In the genomic region with DNA sequence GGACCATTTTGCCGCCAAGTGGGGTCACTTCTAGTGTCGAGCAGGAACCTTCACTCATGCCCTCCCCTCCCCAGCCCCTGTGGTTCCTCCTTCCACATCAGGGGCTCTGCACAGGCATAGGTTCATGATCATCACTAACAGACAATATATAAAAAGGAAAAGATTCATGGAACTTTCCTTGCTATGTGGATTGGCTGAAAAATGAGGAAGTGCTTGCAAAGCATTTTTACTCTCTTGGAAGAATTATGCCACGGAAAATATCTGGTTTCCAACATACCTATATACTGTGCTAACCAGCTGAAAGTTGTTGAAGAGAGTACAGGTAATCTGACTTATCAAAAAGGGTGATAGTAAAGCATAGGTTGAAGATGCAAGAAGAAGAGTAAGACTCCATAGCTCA, we compare ENCODE assay signal across 18 cellular contexts. TPM values are rescaled to one million over a fixed set of nuclear protein-coding genes. Genes with fewer than 3 reads are reported as not detected.
DNase-seq lines count a peak whose midpoint lies in the region; ATAC-seq and TF ChIP-seq lines count a peak whose summit lies in the region.
"Had no signal": no experiment of that assay in that cellular context is flagged by ENCODE, and none has a peak within 500 bp of the region (broad histone marks: within the 10 kb centered on the region; RNA-seq: fewer than 3 reads in every experiment).

No MANE protein-coding gene starts in this region.

- H3K4me3 ChIP-seq in CD4-positive, CD25-positive, alpha-beta regulatory T cell (ENCODE audit: low read depth, low read length) = no peak overlapping the region
- H3K4me3 ChIP-seq in CD8-positive, alpha-beta memory T cell (ENCODE audit: low read length) = no peak overlapping the region
- H3K4me3 ChIP-seq: lung had no signal

- H3K9me3 ChIP-seq in CD4-positive, CD25-positive, alpha-beta regulatory T cell (ENCODE audit: control insufficient read depth in 2 of 2, low read length in 2 of 2) = no peaks in the 10 kb centered on the region
- no peaks in the 10 kb centered on the region for H3K9me3 ChIP-seq in CD8-positive, alpha-beta memory T cell (ENCODE audit: low read length)
- H3K9me3 ChIP-seq: BE2C, SK-N-SH had no signal

- H3K27me3 ChIP-seq in CD4-positive, CD25-positive, alpha-beta regulatory T cell (ENCODE audit: control insufficient read depth, insufficient read depth, low read length) = peaks cover 31% of the 10 kb centered on the region
- H3K27me3 ChIP-seq in CD8-positive, alpha-beta memory T cell (ENCODE audit: insufficient read depth, low read length, poor library complexity, severe bottlenecking) = peaks cover 32% of the 10 kb centered on the region
- H3K27me3 ChIP-seq: BE2C had no signal

- H3K36me3 Mint-ChIP-seq in CD4-positive, CD25-positive, alpha-beta regulatory T cell = no peaks in the 10 kb centered on the region
- peaks cover 0 to 2% (median 0%) of the 10 kb centered on the region in 3 donors for H3K36me3 Mint-ChIP-seq in CD8-positive, alpha-beta memory T cell
- H3K36me3 Mint-ChIP-seq in activated T-helper 1 cell treated with anti-CD3 and anti-CD28 coated beads, Interleukin-12 subunit alpha, Interleukin-12 subunit beta, Interleukin-2, Interleukin-4 antibody, amounts not matched to agents 30 ng/mL and 10 ng/mL and 1 ng/mL, durations not matched to agents 14 hours and 24 hours and 36 hours (ENCODE audit: low read depth) = no peaks in the 10 kb centered on the region
- no peaks in the 10 kb centered on the region for H3K36me3 Mint-ChIP-seq in mesothelial cell of epicardium

- TF ChIP-seq CTCF in mesothelial cell of epicardium (IDR thresholded peaks at IDR 0.05; ENCODE audit: unreplicated experiment) = no peak

- CTCF ChIA-PET in CD8-positive, alpha-beta memory T cell (lab: Charles Lee) = no interaction called here

- no peak overlapping the region for H3K27ac Mint-ChIP-seq in CD4-positive, CD25-positive, alpha-beta regulatory T cell
- H3K27ac Mint-ChIP-seq in CD8-positive, alpha-beta memory T cell = peak overlapping the region in 1 of 8 donors; percentile 24
- H3K27ac Mint-ChIP-seq in activated T-helper 1 cell treated with anti-CD3 and anti-CD28 coated beads, Interleukin-12 subunit alpha, Interleukin-12 subunit beta, Interleukin-2, Interleukin-4 antibody, amounts not matched to agents 30 ng/mL and 10 ng/mL and 1 ng/mL, durations not matched to agents 14 hours and 24 hours and 36 hours = no peak overlapping the region
- no peak overlapping the region for H3K27ac Mint-ChIP-seq in mesothelial cell of epicardium

- H3K4me3 Mint-ChIP-seq in CD4-positive, CD25-positive, alpha-beta regulatory T cell = peak overlapping the region; percentile 59 to 85 (median 75)
- H3K4me3 Mint-ChIP-seq in CD8-positive, alpha-beta memory T cell = peak overlapping the region; percentile 57 to 87 (median 82)
- peak overlapping the region; percentile 78 for H3K4me3 Mint-ChIP-seq in activated T-helper 1 cell treated with anti-CD3 and anti-CD28 coated beads, Interleukin-12 subunit alpha, Interleukin-12 subunit beta, Interleukin-2, Interleukin-4 antibody, amounts not matched to agents 30 ng/mL and 10 ng/mL and 1 ng/mL, durations not matched to agents 14 hours and 24 hours and 36 hours
- peak overlapping the region; percentile 52 for H3K4me3 Mint-ChIP-seq in mesothelial cell of epicardium

- POLR2A ChIA-PET in CD8-positive, alpha-beta memory T cell (lab: Charles Lee) = no interaction called here

- peaks cover 46% of the 10 kb centered on the region for H3K27me3 Mint-ChIP-seq in CD4-positive, CD25-positive, alpha-beta regulatory T cell
- peaks cover 48 to 56% of the 10 kb centered on the region in 2 donors for H3K27me3 Mint-ChIP-seq in CD8-positive, alpha-beta memory T cell
- H3K27me3 Mint-ChIP-seq in activated T-helper 1 cell treated with anti-CD3 and anti-CD28 coated beads, Interleukin-12 subunit alpha, Interleukin-12 subunit beta, Interleukin-2, Interleukin-4 antibody, amounts not matched to agents 30 ng/mL and 10 ng/mL and 1 ng/mL, durations not matched to agents 14 hours and 24 hours and 36 hours (ENCODE audit: insufficient read depth) = peaks cover 47% of the 10 kb centered on the region
- H3K27me3 Mint-ChIP-seq in mesothelial cell of epicardium (ENCODE audit: low read depth) = peaks cover 48% of the 10 kb centered on the region

- H3K4me1 Mint-ChIP-seq in CD4-positive, CD25-positive, alpha-beta regulatory T cell = peaks cover 0 to 17% (median 2%) of the 10 kb centered on the region in 4 donors
- H3K4me1 Mint-ChIP-seq in CD8-positive, alpha-beta memory T cell = peaks cover 10 to 14% (median 12%) of the 10 kb centered on the region in 3 donors
- H3K4me1 Mint-ChIP-seq in activated T-helper 1 cell treated with anti-CD3 and anti-CD28 coated beads, Interleukin-12 subunit alpha, Interleukin-12 subunit beta, Interleukin-2, Interleukin-4 antibody, amounts not matched to agents 30 ng/mL and 10 ng/mL and 1 ng/mL, durations not matched to agents 14 hours and 24 hours and 36 hours (ENCODE audit: low read depth) = peaks cover 6% of the 10 kb centered on the region
- peaks cover 14% of the 10 kb centered on the region for H3K4me1 Mint-ChIP-seq in mesothelial cell of epicardium

- H3K4me1 ChIP-seq in CD4-positive, CD25-positive, alpha-beta regulatory T cell (ENCODE audit: control insufficient read depth, insufficient read depth, low read length, poor library complexity, severe bottlenecking) = peaks cover 6% of the 10 kb centered on the region
- no peaks in the 10 kb centered on the region for H3K4me1 ChIP-seq in CD8-positive, alpha-beta memory T cell (ENCODE audit: insufficient read depth, low read length)

- DNase-seq in CD4-positive, CD25-positive, alpha-beta regulatory T cell = no peak
- no peak for DNase-seq in CD8-positive, alpha-beta memory T cell
- DNase-seq in activated T-helper 1 cell treated with anti-CD3 and anti-CD28 coated beads, Interleukin-12 subunit alpha, Interleukin-12 subunit beta, Interleukin-2, Interleukin-4 antibody, amounts not matched to agents 30 ng/mL and 10 ng/mL and 1 ng/mL, durations not matched to agents 14 hours and 24 hours and 36 hours (ENCODE audit: low spot score) = no peak
- no peak for DNase-seq in mesothelial cell of epicardium (ENCODE audit: low spot score in 2 of 2, unreplicated experiment in 2 of 2)
- no peak for DNase-seq in 8988T
- DNase-seq in left lobe of liver (ENCODE audit: low spot score) = no peak
- DNase-seq: BE2C, caudate nucleus, DMS79, foreskin melanocyte, NCI-H1930, PC-3, right cardiac atrium, SK-N-SH, WERI-Rb-1 had no signal

- no peak for ATAC-seq in CD4-positive, CD25-positive, alpha-beta regulatory T cell (ENCODE audit: low read depth in 2 of 2)
- no peak for ATAC-seq in HG03520 (IDR thresholded peaks at IDR 0.05; ENCODE audit: unreplicated experiment)
- no peak for ATAC-seq in left lobe of liver
- ATAC-seq: PC-3 had no signal

- H3K27ac ChIP-seq in CD4-positive, CD25-positive, alpha-beta regulatory T cell (ENCODE audit: insufficient read depth, low read length, poor library complexity, severe bottlenecking) = no peak overlapping the region
- no peak overlapping the region for H3K27ac ChIP-seq in CD8-positive, alpha-beta memory T cell (ENCODE audit: low read depth, low read length)
- H3K27ac ChIP-seq: HL-60, WERI-Rb-1 had no signal

- peaks cover 0 to 10% (median 0%) of the 10 kb centered on the region in 7 donors for H3K9me3 Mint-ChIP-seq in CD4-positive, CD25-positive, alpha-beta regulatory T cell
- H3K9me3 Mint-ChIP-seq in CD8-positive, alpha-beta memory T cell = peaks cover 0 to 7% (median 0%) of the 10 kb centered on the region in 5 donors
- peaks cover 7% of the 10 kb centered on the region for H3K9me3 Mint-ChIP-seq in activated T-helper 1 cell treated with anti-CD3 and anti-CD28 coated beads, Interleukin-12 subunit alpha, Interleukin-12 subunit beta, Interleukin-2, Interleukin-4 antibody, amounts not matched to agents 30 ng/mL and 10 ng/mL and 1 ng/mL, durations not matched to agents 14 hours and 24 hours and 36 hours
- no peaks in the 10 kb centered on the region for H3K9me3 Mint-ChIP-seq in mesothelial cell of epicardium

- no peaks in the 10 kb centered on the region for H3K36me3 ChIP-seq in CD4-positive, CD25-positive, alpha-beta regulatory T cell (ENCODE audit: control insufficient read depth, insufficient read depth, low read length)
- H3K36me3 ChIP-seq in CD8-positive, alpha-beta memory T cell (ENCODE audit: insufficient read depth, low read length) = no peaks in the 10 kb centered on the region
- H3K36me3 ChIP-seq: BE2C, WERI-Rb-1 had no signal

- intact Hi-C loops in activated T-helper 1 cell treated with anti-CD3 and anti-CD28 coated beads, Interleukin-12 subunit alpha, Interleukin-12 subunit beta, Interleukin-2, Interleukin-4 antibody, amounts not matched to agents 30 ng/mL and 10 ng/mL and 1 ng/mL, durations not matched to agents 14 hours and 24 hours and 36 hours (cut with micrococcal nuclease) = loop anchor here (5.0 to 10.0 kb wide), 3 partner anchors 215 to 993 kb away; a partner anchor contains a TSS

RNA-seq across cellular contexts. Expression of a gene that starts 1.3 kb away (rescaled TPM):
- not detected for total RNA-seq in CD4-positive, CD25-positive, alpha-beta regulatory T cell
- polyA plus RNA-seq in CD4-positive, CD25-positive, alpha-beta regulatory T cell = not detected
- not detected for total RNA-seq in CD8-positive, alpha-beta memory T cell
- not detected for polyA plus RNA-seq in CD8-positive, alpha-beta memory T cell
- total RNA-seq in activated T-helper 1 cell treated with anti-CD3 and anti-CD28 coated beads, Interleukin-12 subunit alpha, Interleukin-12 subunit beta, Interleukin-2, Interleukin-4 antibody, amounts not matched to agents 30 ng/mL and 10 ng/mL and 1 ng/mL, durations not matched to agents 14 hours and 24 hours and 36 hours = not detected in 2 replicates
- 0.80 to 1.2 TPM (median 0.94 TPM) in 3 replicates for total RNA-seq in mesothelial cell of epicardium
- total RNA-seq in left lobe of liver = 7.5 TPM
